ENCODE assay signal across 15 cellular contexts in the genomic region with DNA sequence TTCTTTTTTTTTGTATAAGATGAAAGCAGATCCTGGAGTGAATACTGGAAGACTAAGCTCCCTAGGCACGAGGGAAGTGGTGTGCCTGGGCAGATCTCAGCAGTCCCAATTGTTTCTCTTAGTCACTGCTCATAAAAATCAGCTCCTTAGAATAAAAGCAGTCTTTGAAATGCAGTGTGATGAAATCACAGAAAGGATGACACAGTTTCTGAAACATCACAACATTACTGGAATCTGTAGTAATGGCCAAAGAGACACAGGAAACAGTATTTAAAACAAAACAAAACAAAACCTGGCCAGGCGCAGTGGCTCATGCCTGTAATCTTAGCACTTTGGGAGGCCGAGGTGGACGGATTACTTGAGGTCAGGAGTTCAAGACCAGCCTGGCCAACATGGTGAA. TPM values are rescaled to one million over a fixed set of nuclear protein-coding genes. Genes with fewer than 3 reads are reported as not detected.
DNase-seq lines count a peak whose midpoint lies in the region; ATAC-seq, FAIRE-seq and TF ChIP-seq lines count a peak whose summit lies in the region.
"Had no signal": no experiment of that assay in that cellular context is flagged by ENCODE, and none has a peak within 500 bp of the region (broad histone marks: within the 10 kb centered on the region; RNA-seq: fewer than 3 reads in every experiment).

No MANE protein-coding gene starts in this region.

- H3K4me1 Mint-ChIP-seq in activated CD8-positive, alpha-beta memory T cell treated with anti-CD3 and anti-CD28 coated beads, Interleukin-2, amount 10 ng/mL, durations not matched to agents 7 days and 5 days, result no peaks in the 10 kb centered on the region
- H3K4me1 Mint-ChIP-seq: CD4-positive, CD25-positive, alpha-beta regulatory T cell; immature natural killer cell; T-cell had no signal

- intact Hi-C loops in ascending aorta (cut with DNase I), result no loop called here

- peak overlapping the region; percentile 72 to 79 for H3K27ac ChIP-seq in A549
- H3K27ac ChIP-seq in HEK293 (ENCODE audit: extremely low read depth, low read depth, low read length), result no peak overlapping the region
- H3K27ac ChIP-seq in ascending aorta, result peak overlapping the region; percentile 65 to 75
- H3K27ac ChIP-seq: HL-60 had no signal

- peak; percentile 65 to 74; a peak in 2 of 5 replicates for TF ChIP-seq EP300 in A549 (IDR thresholded peaks at IDR 0.05)

- POLR2A ChIA-PET in A549 (lab: Yijun Ruan, JAX), result interaction anchor here (0.5 to 1.6 kb wide), 7 partner anchors 12 to 94 kb away, joined by 3 to 13 read pairs (median 5); no protein-coding TSS in a partner anchor
- POLR2A ChIA-PET in HEK293 (lab: Yijun Ruan, JAX), result interaction anchor here (0.6 kb wide), 1 partner anchor 193 kb away, joined by 5 read pairs; no protein-coding TSS in a partner anchor

- DNase-seq in A549 (ENCODE audit: low read depth in 1 of 2, low spot score in 1 of 2) (peak in 1 of 2 experiments; percentile 87), ascending aorta (ENCODE audit: low spot score in 2 of 2) (peak in 1 of 2 donors; percentile 71), kidney glomerular epithelial cell (lab: John Stamatoyannopoulos, UW) (peak; percentile 82), GM20000 (ENCODE audit: low spot score) (no peak), NCI-H748 (lab: John Stamatoyannopoulos, UW; ENCODE audit: unreplicated experiment) (no peak)
- DNase-seq in activated CD8-positive, alpha-beta memory T cell treated with anti-CD3 and anti-CD28 coated beads, Interleukin-2, amount 10 ng/mL, durations not matched to agents 7 days and 5 days, result no peak
- DNase-seq: CD4-positive, CD25-positive, alpha-beta regulatory T cell; GOT3; immature natural killer cell; NCI-H2029; T-cell had no signal

- H3K27me3 ChIP-seq in ascending aorta, result no peaks in the 10 kb centered on the region

- TF ChIP-seq RAD21 in A549 (conservative IDR thresholded peaks at IDR 0.05 in 1 of 2, IDR thresholded peaks at IDR 0.05 in 1 of 2), result peak in 1 of 2 experiments; percentile 1; a peak in 2 of 5 replicates

- no peaks in the 10 kb centered on the region for H3K27me3 Mint-ChIP-seq in activated CD8-positive, alpha-beta memory T cell treated with anti-CD3 and anti-CD28 coated beads, Interleukin-2, amount 10 ng/mL, durations not matched to agents 7 days and 5 days
- H3K27me3 Mint-ChIP-seq: CD4-positive, CD25-positive, alpha-beta regulatory T cell had no signal

- CTCF ChIA-PET in A549 (lab: Yijun Ruan, JAX), result interaction anchor here (1.0 to 1.3 kb wide), 4 partner anchors 12 to 113 kb away, joined by 3 to 5 read pairs (median 4); no protein-coding TSS in a partner anchor
- CTCF ChIA-PET in HEK293 (lab: Yijun Ruan, JAX), result interaction anchor here (0.6 to 0.7 kb wide), 2 partner anchors 77 to 302 kb away, joined by 3 read pairs; no protein-coding TSS in a partner anchor
- CTCF ChIA-PET in activated CD8-positive, alpha-beta memory T cell treated with anti-CD3 and anti-CD28 coated beads, Interleukin-2, amount 10 ng/mL, durations not matched to agents 7 days and 5 days (lab: Charles Lee), result no interaction called here

- H3K9me3 Mint-ChIP-seq in activated CD8-positive, alpha-beta memory T cell treated with anti-CD3 and anti-CD28 coated beads, Interleukin-2, amount 10 ng/mL, durations not matched to agents 7 days and 5 days (ENCODE audit: low read depth), result peaks cover 6% of the 10 kb centered on the region
- H3K9me3 Mint-ChIP-seq: immature natural killer cell had no signal

- H3K27ac Mint-ChIP-seq in activated CD8-positive, alpha-beta memory T cell treated with anti-CD3 and anti-CD28 coated beads, Interleukin-2, amount 10 ng/mL, durations not matched to agents 7 days and 5 days, result no peak overlapping the region
- H3K27ac Mint-ChIP-seq: CD4-positive, CD25-positive, alpha-beta regulatory T cell; immature natural killer cell; T-cell had no signal

- no peak overlapping the region for H3K4me3 Mint-ChIP-seq in activated CD8-positive, alpha-beta memory T cell treated with anti-CD3 and anti-CD28 coated beads, Interleukin-2, amount 10 ng/mL, durations not matched to agents 7 days and 5 days
- H3K4me3 Mint-ChIP-seq: CD4-positive, CD25-positive, alpha-beta regulatory T cell; immature natural killer cell; T-cell had no signal

- no peaks in the 10 kb centered on the region for H3K36me3 ChIP-seq in HEK293 (ENCODE audit: control insufficient read depth in 2 of 2, insufficient read depth in 1 of 2, low read length in 2 of 2)
- no peaks in the 10 kb centered on the region for H3K36me3 ChIP-seq in ascending aorta

- no peak overlapping the region for H3K4me3 ChIP-seq in A549
- no peak overlapping the region for H3K4me3 ChIP-seq in HEK293 (ENCODE audit: low read depth, low read length)
- no peak overlapping the region for H3K4me3 ChIP-seq in ascending aorta

- FAIRE-seq in A549 (lab: Jason Lieb, UNC), result no peak
- FAIRE-seq: colon had no signal

- H3K4me2 ChIP-seq in A549, result peak overlapping the region; percentile 48

- no peaks in the 10 kb centered on the region for H3K36me3 Mint-ChIP-seq in activated CD8-positive, alpha-beta memory T cell treated with anti-CD3 and anti-CD28 coated beads, Interleukin-2, amount 10 ng/mL, durations not matched to agents 7 days and 5 days
- H3K36me3 Mint-ChIP-seq: CD4-positive, CD25-positive, alpha-beta regulatory T cell; T-cell had no signal

- WGBS in A549 (ENCODE audit: missing lambda C conversion rate), result 4% methylated on average over 4 of the region's 4 CpGs

- TF ChIP-seq CTCF in A549 (IDR thresholded peaks at IDR 0.05), result no peak
- TF ChIP-seq CTCF in HEK293 (tag by site-specific recombination; IDR thresholded peaks at IDR 0.05), result no peak
- no peak for TF ChIP-seq CTCF in ascending aorta (IDR thresholded peaks at IDR 0.05)
- no peak for TF ChIP-seq CTCF in GM20000 (IDR thresholded peaks at IDR 0.05; ENCODE audit: extremely low read depth, missing control alignments)

- peaks cover 15% of the 10 kb centered on the region for H3K4me1 ChIP-seq in A549
- H3K4me1 ChIP-seq in HEK293 (ENCODE audit: control insufficient read depth, insufficient read depth, low read length), result no peaks in the 10 kb centered on the region
- H3K4me1 ChIP-seq in ascending aorta, result peaks cover 0 to 2% of the 10 kb centered on the region in 2 donors

- ATAC-seq in A549 (peak; percentile 95 to 98), GM18861 (IDR thresholded peaks at IDR 0.05; ENCODE audit: unreplicated experiment) (no peak)
- ATAC-seq in activated CD8-positive, alpha-beta memory T cell treated with anti-CD3 and anti-CD28 coated beads, Interleukin-2, amount 10 ng/mL, durations not matched to agents 7 days and 5 days, result no peak
- ATAC-seq: T-cell had no signal

- H3K9me3 ChIP-seq in A549 (peaks cover 9% of the 10 kb centered on the region; the same call in 1 of the 3 replicates), HEK293 (ENCODE audit: control insufficient read depth, insufficient read depth, low read depth, low read length) (no peaks in the 10 kb centered on the region), ascending aorta (no peaks in the 10 kb centered on the region)

- no peak for TF ChIP-seq POLR2A in A549 (IDR thresholded peaks at IDR 0.05; ENCODE audit: low read length)

TF ChIP-seq in A549, 52 proteins besides CTCF, POLR2A, EP300 and RAD21 (continues in another document):
- TF ChIP-seq MAX (IDR thresholded peaks at IDR 0.05) (0 out of 2 replicates have a peak, but pooled peaks have one; percentile 12), HOXB13 (CRISPR knock-in tag; IDR thresholded peaks at IDR 0.05; ENCODE audit: low read depth) (no peak), E2F6 (IDR thresholded peaks at IDR 0.05; ENCODE audit: borderline replicate concordance, low read depth) (no peak), ZSCAN20 (CRISPR knock-in tag; IDR thresholded peaks at IDR 0.05) (no peak), RARB (CRISPR knock-in tag; IDR thresholded peaks at IDR 0.05) (no peak), RNF2 (IDR thresholded peaks at IDR 0.05; ENCODE audit: borderline replicate concordance, low read depth) (no peak), KDM5A (IDR thresholded peaks at IDR 0.05) (no peak), JUNB (IDR thresholded peaks at IDR 0.05) (peak; percentile 81)

TF ChIP-seq in HEK293, 187 proteins besides CTCF, POLR2A, EP300 and RAD21 (continues in another document):
- TF ChIP-seq ZNF10 (tag by site-specific recombination; IDR thresholded peaks at IDR 0.05) (no peak), ZBTB20 (tag by site-specific recombination; IDR thresholded peaks at IDR 0.05) (peak; percentile 45; the same call in 1 of the 2 replicates), KLF1 (tag by site-specific recombination; IDR thresholded peaks at IDR 0.05) (no peak), ZBTB21 (tag by site-specific recombination; IDR thresholded peaks at IDR 0.05) (peak; percentile 72), ZIC2 (tag by site-specific recombination; IDR thresholded peaks at IDR 0.05) (peak; percentile 39)
- TF ChIP-seq, protein P1, sequence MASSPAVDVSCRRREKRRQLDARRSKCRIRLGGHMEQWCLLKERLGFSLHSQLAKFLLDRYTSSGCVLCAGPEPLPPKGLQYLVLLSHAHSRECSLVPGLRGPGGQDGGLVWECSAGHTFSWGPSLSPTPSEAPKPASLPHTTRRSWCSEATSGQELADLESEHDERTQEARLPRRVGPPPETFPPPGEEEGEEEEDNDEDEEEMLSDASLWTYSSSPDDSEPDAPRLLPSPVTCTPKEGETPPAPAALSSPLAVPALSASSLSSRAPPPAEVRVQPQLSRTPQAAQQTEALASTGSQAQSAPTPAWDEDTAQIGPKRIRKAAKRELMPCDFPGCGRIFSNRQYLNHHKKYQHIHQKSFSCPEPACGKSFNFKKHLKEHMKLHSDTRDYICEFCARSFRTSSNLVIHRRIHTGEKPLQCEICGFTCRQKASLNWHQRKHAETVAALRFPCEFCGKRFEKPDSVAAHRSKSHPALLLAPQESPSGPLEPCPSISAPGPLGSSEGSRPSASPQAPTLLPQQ (tag by site-specific recombination; IDR thresholded peaks at IDR 0.05), result 0 out of 2 replicates have a peak, but pooled peaks have one; percentile 20

RNA-seq across cellular contexts. Expression of gene ZFHX3, which starts 34.7 kb away (rescaled TPM):
- polyA plus RNA-seq in A549 (2011; rRNA removed) (6.5 and 11.0 TPM in 2 replicates), A549 (2017; fragmentation: RNase III; extraction: RNeasy Plus Mini Kit Qiagen cat#74134 plus additional on column Dnase treatment) (3.9 to 4.0 TPM (median 3.9 TPM) in 3 replicates)
- 2.9 and 4.0 TPM in 2 replicates for polyA plus RNA-seq in A549 (2012; cell fraction: cytosol; rRNA removed)
- polyA plus RNA-seq in A549 (2012; cell fraction: nucleus; rRNA removed), result 4.6 and 5.1 TPM in 2 replicates
- 25.9 and 28.7 TPM in 2 replicates for polyA minus RNA-seq in A549 (2011; rRNA and poly(A)+ RNA removed)
- total RNA-seq in ascending aorta, result 34.8 TPM
- 1 to 10 TPM in 1 of 2 experiments, under 1 TPM in 1; 0.32 to 1.9 TPM for total RNA-seq in activated CD8-positive, alpha-beta memory T cell treated with anti-CD3 and anti-CD28 coated beads, Interleukin-2, amount 10 ng/mL, durations not matched to agents 7 days and 5 days

Comparison
In these comparisons a context has a peak if more than half of its experiments do, and no peak if none do; other contexts are left out.
1. ATAC-seq: peak in A549 (2 of 2); none in GM18861 (single experiment) and activated CD8-positive, alpha-beta memory T cell treated with anti-CD3 and anti-CD28 coated beads, Interleukin-2, amount 10 ng/mL, durations not matched to agents 7 days and 5 days (single experiment).
2. RNA of gene ZFHX3, which starts 34.7 kb away (total RNA-seq): 34.8 TPM in ascending aorta (single experiment); 0.32 to 1.9 TPM in activated CD8-positive, alpha-beta memory T cell treated with anti-CD3 and anti-CD28 coated beads, Interleukin-2, amount 10 ng/mL, durations not matched to agents 7 days and 5 days; every median in the first group is over 10 times any median in the second.